ENCODE assay signal across 1 cellular context in the genomic region with DNA sequence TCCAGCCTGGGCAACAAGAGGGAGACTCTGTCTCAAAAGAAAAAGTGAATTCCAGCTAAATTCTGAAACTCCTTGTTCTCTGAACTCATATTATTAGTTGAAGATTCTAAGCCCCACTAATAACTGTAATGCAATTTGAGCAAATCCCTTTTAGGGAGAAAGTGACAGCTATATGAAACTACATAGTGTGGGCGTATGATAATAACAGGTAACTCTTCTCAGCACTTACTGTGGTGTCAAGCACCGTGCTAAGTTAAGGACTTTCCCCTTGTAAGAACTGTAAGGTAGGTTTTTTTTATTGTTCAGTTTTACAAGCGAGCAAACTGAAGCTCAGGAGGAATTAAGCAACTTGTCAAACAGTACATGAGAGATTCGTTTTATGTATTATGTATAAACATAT.
A peak's percentile ranks its signal among the peaks of the same experiment; 100 is the strongest.
TF ChIP-seq lines count a peak whose summit lies in the region.

No MANE protein-coding gene starts in this region.

TF ChIP-seq in GM12878, 131 proteins besides CTCF, POLR2A, EP300 and RAD21 (continued from another document):
- TF ChIP-seq, protein P1, sequence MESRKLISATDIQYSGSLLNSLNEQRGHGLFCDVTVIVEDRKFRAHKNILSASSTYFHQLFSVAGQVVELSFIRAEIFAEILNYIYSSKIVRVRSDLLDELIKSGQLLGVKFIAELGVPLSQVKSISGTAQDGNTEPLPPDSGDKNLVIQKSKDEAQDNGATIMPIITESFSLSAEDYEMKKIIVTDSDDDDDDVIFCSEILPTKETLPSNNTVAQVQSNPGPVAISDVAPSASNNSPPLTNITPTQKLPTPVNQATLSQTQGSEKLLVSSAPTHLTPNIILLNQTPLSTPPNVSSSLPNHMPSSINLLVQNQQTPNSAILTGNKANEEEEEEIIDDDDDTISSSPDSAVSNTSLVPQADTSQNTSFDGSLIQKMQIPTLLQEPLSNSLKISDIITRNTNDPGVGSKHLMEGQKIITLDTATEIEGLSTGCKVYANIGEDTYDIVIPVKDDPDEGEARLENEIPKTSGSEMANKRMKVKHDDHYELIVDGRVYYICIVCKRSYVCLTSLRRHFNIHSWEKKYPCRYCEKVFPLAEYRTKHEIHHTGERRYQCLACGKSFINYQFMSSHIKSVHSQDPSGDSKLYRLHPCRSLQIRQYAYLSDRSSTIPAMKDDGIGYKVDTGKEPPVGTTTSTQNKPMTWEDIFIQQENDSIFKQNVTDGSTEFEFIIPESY (IDR thresholded peaks at IDR 0.05) = no peak
- TF ChIP-seq BRCA1 (IDR thresholded peaks at IDR 0.05; ENCODE audit: low read depth, low read length) (no peak), ZBED1 (IDR thresholded peaks at IDR 0.05; ENCODE audit: borderline replicate concordance) (peak; percentile 54; the same call in 1 of the 2 replicates), TCF12 (IDR thresholded peaks at IDR 0.05; ENCODE audit: low read depth, low read length) (no peak), STAT3 (IDR thresholded peaks at IDR 0.05; ENCODE audit: low read depth, low read length) (no peak), ZSCAN29 (IDR thresholded peaks at IDR 0.05) (no peak), EGR1 (IDR thresholded peaks at IDR 0.05; ENCODE audit: borderline replicate concordance in 1 of 2, low read depth in 2 of 2, low read length in 2 of 2) (peak in 1 of 2 experiments; percentile 79; a peak in 1 of 3 replicates), ZNF622 (IDR thresholded peaks at IDR 0.05) (no peak), DPF2 (IDR thresholded peaks at IDR 0.05) (peak; percentile 62), RUNX3 (IDR thresholded peaks at IDR 0.05; ENCODE audit: low read length) (peak; percentile 68)
- TF ChIP-seq, protein P2, sequence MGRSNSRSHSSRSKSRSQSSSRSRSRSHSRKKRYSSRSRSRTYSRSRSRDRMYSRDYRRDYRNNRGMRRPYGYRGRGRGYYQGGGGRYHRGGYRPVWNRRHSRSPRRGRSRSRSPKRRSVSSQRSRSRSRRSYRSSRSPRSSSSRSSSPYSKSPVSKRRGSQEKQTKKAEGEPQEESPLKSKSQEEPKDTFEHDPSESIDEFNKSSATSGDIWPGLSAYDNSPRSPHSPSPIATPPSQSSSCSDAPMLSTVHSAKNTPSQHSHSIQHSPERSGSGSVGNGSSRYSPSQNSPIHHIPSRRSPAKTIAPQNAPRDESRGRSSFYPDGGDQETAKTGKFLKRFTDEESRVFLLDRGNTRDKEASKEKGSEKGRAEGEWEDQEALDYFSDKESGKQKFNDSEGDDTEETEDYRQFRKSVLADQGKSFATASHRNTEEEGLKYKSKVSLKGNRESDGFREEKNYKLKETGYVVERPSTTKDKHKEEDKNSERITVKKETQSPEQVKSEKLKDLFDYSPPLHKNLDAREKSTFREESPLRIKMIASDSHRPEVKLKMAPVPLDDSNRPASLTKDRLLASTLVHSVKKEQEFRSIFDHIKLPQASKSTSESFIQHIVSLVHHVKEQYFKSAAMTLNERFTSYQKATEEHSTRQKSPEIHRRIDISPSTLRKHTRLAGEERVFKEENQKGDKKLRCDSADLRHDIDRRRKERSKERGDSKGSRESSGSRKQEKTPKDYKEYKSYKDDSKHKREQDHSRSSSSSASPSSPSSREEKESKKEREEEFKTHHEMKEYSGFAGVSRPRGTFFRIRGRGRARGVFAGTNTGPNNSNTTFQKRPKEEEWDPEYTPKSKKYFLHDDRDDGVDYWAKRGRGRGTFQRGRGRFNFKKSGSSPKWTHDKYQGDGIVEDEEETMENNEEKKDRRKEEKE (IDR thresholded peaks at IDR 0.05) = no peak
- TF ChIP-seq, protein P3, sequence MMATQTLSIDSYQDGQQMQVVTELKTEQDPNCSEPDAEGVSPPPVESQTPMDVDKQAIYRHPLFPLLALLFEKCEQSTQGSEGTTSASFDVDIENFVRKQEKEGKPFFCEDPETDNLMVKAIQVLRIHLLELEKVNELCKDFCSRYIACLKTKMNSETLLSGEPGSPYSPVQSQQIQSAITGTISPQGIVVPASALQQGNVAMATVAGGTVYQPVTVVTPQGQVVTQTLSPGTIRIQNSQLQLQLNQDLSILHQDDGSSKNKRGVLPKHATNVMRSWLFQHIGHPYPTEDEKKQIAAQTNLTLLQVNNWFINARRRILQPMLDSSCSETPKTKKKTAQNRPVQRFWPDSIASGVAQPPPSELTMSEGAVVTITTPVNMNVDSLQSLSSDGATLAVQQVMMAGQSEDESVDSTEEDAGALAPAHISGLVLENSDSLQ (IDR thresholded peaks at IDR 0.05) = peak; percentile 63; the same call in 1 of the 2 replicates
- TF ChIP-seq, protein P4, sequence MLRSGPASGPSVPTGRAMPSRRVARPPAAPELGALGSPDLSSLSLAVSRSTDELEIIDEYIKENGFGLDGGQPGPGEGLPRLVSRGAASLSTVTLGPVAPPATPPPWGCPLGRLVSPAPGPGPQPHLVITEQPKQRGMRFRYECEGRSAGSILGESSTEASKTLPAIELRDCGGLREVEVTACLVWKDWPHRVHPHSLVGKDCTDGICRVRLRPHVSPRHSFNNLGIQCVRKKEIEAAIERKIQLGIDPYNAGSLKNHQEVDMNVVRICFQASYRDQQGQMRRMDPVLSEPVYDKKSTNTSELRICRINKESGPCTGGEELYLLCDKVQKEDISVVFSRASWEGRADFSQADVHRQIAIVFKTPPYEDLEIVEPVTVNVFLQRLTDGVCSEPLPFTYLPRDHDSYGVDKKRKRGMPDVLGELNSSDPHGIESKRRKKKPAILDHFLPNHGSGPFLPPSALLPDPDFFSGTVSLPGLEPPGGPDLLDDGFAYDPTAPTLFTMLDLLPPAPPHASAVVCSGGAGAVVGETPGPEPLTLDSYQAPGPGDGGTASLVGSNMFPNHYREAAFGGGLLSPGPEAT (IDR thresholded peaks at IDR 0.05; ENCODE audit: low read depth) = peak; percentile 66; the same call in 1 of the 2 replicates
- TF ChIP-seq, protein P5, sequence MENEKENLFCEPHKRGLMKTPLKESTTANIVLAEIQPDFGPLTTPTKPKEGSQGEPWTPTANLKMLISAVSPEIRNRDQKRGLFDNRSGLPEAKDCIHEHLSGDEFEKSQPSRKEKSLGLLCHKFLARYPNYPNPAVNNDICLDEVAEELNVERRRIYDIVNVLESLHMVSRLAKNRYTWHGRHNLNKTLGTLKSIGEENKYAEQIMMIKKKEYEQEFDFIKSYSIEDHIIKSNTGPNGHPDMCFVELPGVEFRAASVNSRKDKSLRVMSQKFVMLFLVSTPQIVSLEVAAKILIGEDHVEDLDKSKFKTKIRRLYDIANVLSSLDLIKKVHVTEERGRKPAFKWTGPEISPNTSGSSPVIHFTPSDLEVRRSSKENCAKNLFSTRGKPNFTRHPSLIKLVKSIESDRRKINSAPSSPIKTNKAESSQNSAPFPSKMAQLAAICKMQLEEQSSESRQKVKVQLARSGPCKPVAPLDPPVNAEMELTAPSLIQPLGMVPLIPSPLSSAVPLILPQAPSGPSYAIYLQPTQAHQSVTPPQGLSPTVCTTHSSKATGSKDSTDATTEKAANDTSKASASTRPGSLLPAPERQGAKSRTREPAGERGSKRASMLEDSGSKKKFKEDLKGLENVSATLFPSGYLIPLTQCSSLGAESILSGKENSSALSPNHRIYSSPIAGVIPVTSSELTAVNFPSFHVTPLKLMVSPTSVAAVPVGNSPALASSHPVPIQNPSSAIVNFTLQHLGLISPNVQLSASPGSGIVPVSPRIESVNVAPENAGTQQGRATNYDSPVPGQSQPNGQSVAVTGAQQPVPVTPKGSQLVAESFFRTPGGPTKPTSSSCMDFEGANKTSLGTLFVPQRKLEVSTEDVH (IDR thresholded peaks at IDR 0.05; ENCODE audit: low read depth, partially characterized antibody) = no peak
